Comparison of ENCODE assay signal across 1 cellular context in the genomic region with DNA sequence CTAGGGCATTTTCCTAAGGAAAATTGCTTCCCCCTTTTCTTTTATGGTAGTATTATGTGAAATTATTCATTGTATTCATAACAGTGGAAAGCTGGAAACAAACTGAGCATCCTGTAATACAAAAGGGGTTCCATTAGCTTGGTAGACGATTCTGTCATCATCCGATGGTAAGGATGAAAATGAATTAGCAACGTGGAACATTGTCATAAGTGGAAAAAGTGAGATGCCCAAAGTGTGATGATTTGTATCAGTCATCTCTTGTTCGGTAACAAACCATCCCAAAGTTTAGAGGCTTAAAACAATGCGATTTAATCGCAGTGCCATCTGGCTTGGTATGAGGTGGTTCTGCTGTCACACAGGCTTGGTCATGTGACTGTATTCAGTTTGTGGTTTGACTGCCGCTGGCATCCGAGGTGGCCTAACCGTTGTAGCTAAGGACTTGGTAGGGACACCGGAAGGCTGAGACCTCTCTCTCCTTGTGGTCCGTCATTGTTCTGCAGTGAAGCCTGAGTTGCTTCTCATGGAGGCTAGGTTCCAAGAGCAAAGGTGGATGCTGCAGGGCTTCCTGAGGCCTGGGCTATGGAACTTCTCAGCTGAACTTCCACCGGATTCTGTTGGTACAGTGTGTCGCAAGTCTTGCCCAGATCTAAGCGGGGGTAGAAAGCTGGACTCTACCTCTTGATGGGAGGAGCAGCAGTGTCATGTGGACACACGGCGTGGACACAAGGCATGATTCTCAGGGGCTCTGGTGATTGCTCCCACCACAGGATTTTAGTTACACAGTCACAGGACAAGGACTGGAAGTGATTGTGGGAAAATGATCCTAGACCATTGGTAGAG.
TF ChIP-seq lines count a peak whose summit lies in the region.

No MANE protein-coding gene starts in this region.

TF ChIP-seq in GM23338, 12 proteins besides CTCF, POLR2A, EP300 and RAD21 (continued from another document):
- TF ChIP-seq, protein P1, sequence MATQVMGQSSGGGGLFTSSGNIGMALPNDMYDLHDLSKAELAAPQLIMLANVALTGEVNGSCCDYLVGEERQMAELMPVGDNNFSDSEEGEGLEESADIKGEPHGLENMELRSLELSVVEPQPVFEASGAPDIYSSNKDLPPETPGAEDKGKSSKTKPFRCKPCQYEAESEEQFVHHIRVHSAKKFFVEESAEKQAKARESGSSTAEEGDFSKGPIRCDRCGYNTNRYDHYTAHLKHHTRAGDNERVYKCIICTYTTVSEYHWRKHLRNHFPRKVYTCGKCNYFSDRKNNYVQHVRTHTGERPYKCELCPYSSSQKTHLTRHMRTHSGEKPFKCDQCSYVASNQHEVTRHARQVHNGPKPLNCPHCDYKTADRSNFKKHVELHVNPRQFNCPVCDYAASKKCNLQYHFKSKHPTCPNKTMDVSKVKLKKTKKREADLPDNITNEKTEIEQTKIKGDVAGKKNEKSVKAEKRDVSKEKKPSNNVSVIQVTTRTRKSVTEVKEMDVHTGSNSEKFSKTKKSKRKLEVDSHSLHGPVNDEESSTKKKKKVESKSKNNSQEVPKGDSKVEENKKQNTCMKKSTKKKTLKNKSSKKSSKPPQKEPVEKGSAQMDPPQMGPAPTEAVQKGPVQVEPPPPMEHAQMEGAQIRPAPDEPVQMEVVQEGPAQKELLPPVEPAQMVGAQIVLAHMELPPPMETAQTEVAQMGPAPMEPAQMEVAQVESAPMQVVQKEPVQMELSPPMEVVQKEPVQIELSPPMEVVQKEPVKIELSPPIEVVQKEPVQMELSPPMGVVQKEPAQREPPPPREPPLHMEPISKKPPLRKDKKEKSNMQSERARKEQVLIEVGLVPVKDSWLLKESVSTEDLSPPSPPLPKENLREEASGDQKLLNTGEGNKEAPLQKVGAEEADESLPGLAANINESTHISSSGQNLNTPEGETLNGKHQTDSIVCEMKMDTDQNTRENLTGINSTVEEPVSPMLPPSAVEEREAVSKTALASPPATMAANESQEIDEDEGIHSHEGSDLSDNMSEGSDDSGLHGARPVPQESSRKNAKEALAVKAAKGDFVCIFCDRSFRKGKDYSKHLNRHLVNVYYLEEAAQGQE (IDR thresholded peaks at IDR 0.05; ENCODE audit: unreplicated experiment), result no peak
- no peak for TF ChIP-seq JUNB (IDR thresholded peaks at IDR 0.05; ENCODE audit: unreplicated experiment)
- no peak for TF ChIP-seq STAT1 (IDR thresholded peaks at IDR 0.05; ENCODE audit: unreplicated experiment)
- TF ChIP-seq POLR2AphosphoS5 (IDR thresholded peaks at IDR 0.05; ENCODE audit: low read depth), result no peak
- no peak for TF ChIP-seq ZNF114 (CRISPR knock-in tag; IDR thresholded peaks at IDR 0.05)
